Comparison of ENCODE assay signal across 8 cellular contexts in genomic region chr21:15514073-15514946, GRCh38.
DNase-seq lines count a peak whose midpoint lies in the region; ATAC-seq, FAIRE-seq and TF ChIP-seq lines count a peak whose summit lies in the region.

No MANE protein-coding gene starts in this region.

- peak; percentile 98 for ATAC-seq in GM21381 (IDR thresholded peaks at IDR 0.05; ENCODE audit: unreplicated experiment)
- no peak for ATAC-seq in heart right ventricle

- DNase-seq in HuH-7.5 (ENCODE audit: low spot score) (peak; percentile 6), activated T-cell treated with anti-CD3 and anti-CD28 coated beads for 4 hours (peak; percentile 36), kidney (no peak), heart right ventricle (no peak), NCI-H1930 (lab: John Stamatoyannopoulos, UW) (no peak)
- DNase-seq in stimulated activated CD4-positive, alpha-beta T cell treated with anti-CD3 and anti-CD28 coated beads, Interleukin-15, amount 100 ng/mL, for 1 hour (ENCODE audit: low read depth in 1 of 2, low spot score in 1 of 2): peak; percentile 4 to 14

- H3K4me3 ChIP-seq in BLaER1: peak overlapping the region; percentile 37; the same call in 1 of the 2 replicates
- no peak overlapping the region for H3K4me3 ChIP-seq in kidney (ENCODE audit: low read length in 2 of 2)
- no peak overlapping the region for H3K4me3 ChIP-seq in heart right ventricle

- H3K4me1 ChIP-seq in BLaER1 (peaks cover 61% of the 10 kb centered on the region), kidney (ENCODE audit: control insufficient read depth in 1 of 2, insufficient read depth in 1 of 2, low read depth in 1 of 2, low read length in 2 of 2) (no peaks in the 10 kb centered on the region), heart right ventricle (peaks cover 0 to 14% (median 0%) of the 10 kb centered on the region in 9 donors)

- H3K27me3 ChIP-seq in BLaER1 (no peaks in the 10 kb centered on the region), heart right ventricle (no peaks in the 10 kb centered on the region)

- H3K4me2 ChIP-seq in BLaER1: peak overlapping the region; percentile 79

- H3K9ac ChIP-seq in BLaER1 (peak overlapping the region; percentile 67; the same call in 1 of the 2 replicates), kidney (ENCODE audit: low read length in 2 of 2) (no peak overlapping the region)

- H3K9me3 ChIP-seq in BLaER1 (peaks cover 52% of the 10 kb centered on the region), kidney (ENCODE audit: control insufficient read depth in 1 of 2, low read length in 2 of 2) (no peaks in the 10 kb centered on the region), heart right ventricle (peaks cover 0 to 6% (median 0%) of the 10 kb centered on the region in 11 donors)

- H4K20me1 ChIP-seq in BLaER1: no peaks in the 10 kb centered on the region

- H3K36me3 ChIP-seq in BLaER1 (peaks cover 18% of the 10 kb centered on the region; the same call in 1 of the 2 replicates), kidney (ENCODE audit: control insufficient read depth in 1 of 2, insufficient read depth in 2 of 2, low read length in 2 of 2) (no peaks in the 10 kb centered on the region), heart right ventricle (no peaks in the 10 kb centered on the region)

- TF ChIP-seq CTCF in kidney (IDR thresholded peaks at IDR 0.05; ENCODE audit: borderline replicate concordance, extremely low read depth, insufficient read depth) (no peak), heart right ventricle (IDR thresholded peaks at IDR 0.05) (no peak)

- H3K27ac ChIP-seq in BLaER1 (peak overlapping the region; percentile 88), kidney (ENCODE audit: low read depth in 2 of 2, low read length in 2 of 2) (no peak overlapping the region), heart right ventricle (peak overlapping the region in 1 of 10 donors; percentile 63)

- FAIRE-seq in kidney (lab: Jason Lieb, UNC): no peak

- intact Hi-C loops in kidney (cut with DNase I): no loop called here
- intact Hi-C loops in heart right ventricle (cut with DNase I): no loop called here

- WGBS in heart right ventricle, 2 donors: 78 to 86% methylated on average over 8 of the region's 8 CpGs

Comparison
In these comparisons a context has a peak if more than half of its experiments do, and no peak if none do; other contexts are left out.
1. DNase-seq: peak in HuH-7.5 (single experiment), activated T-cell treated with anti-CD3 and anti-CD28 coated beads for 4 hours (single experiment) and stimulated activated CD4-positive, alpha-beta T cell treated with anti-CD3 and anti-CD28 coated beads, Interleukin-15, amount 100 ng/mL, for 1 hour (2 of 2); none in kidney (single experiment), heart right ventricle (0 of 2) and NCI-H1930 (0 of 2).